14 cellular contexts compared by ENCODE assay signal in genomic region chr1:9809122-9809521, GRCh38. TPM values are rescaled to one million over a fixed set of nuclear protein-coding genes. Genes with fewer than 3 reads are reported as not detected.
A peak's percentile ranks its signal among the peaks of the same experiment; 100 is the strongest.
DNase-seq lines count a peak whose midpoint lies in the region; ATAC-seq, FAIRE-seq and TF ChIP-seq lines count a peak whose summit lies in the region.
"Had no signal": no experiment of that assay in that cellular context is flagged by ENCODE, and none has a peak within 500 bp of the region (broad histone marks: within the 10 kb centered on the region; RNA-seq: fewer than 3 reads in every experiment).

No MANE protein-coding gene starts in this region.

- H3K4me3 ChIP-seq in DND-41 (ENCODE audit: low read depth in 1 of 2, low read length in 2 of 2) = no peak overlapping the region
- H3K4me3 ChIP-seq in PC-3 (ENCODE audit: low read length) = no peak overlapping the region
- no peak overlapping the region for H3K4me3 ChIP-seq in epithelial cell of proximal tubule (ENCODE audit: low read depth, low read length)
- H3K4me3 ChIP-seq in GM23248 = no peak overlapping the region
- H3K4me3 ChIP-seq: adrenal gland, gastrocnemius medialis had no signal

- H3K9ac ChIP-seq in DND-41 (ENCODE audit: low read depth, low read length) (no peak overlapping the region), PC-3 (ENCODE audit: low read length) (no peak overlapping the region), GM23248 (no peak overlapping the region)

- peaks cover 37% of the 10 kb centered on the region for H3K4me1 Mint-ChIP-seq in neural crest cell

- H3K79me2 ChIP-seq in DND-41 (ENCODE audit: insufficient read depth, low read length) = peaks cover 98% of the 10 kb centered on the region
- peaks cover 95% of the 10 kb centered on the region for H3K79me2 ChIP-seq in PC-3 (ENCODE audit: low read length)
- H3K79me2 ChIP-seq in GM23248 (ENCODE audit: insufficient read depth) = peaks cover 98% of the 10 kb centered on the region

- peak overlapping the region; percentile 14 for H3K4me3 Mint-ChIP-seq in neural crest cell
- H3K4me3 Mint-ChIP-seq: CD8-positive, alpha-beta T cell had no signal

- no peaks in the 10 kb centered on the region for H3K9me3 ChIP-seq in DND-41 (ENCODE audit: insufficient read depth, low read length, severe bottlenecking)
- H3K9me3 ChIP-seq in PC-3 (ENCODE audit: low read length) = no peaks in the 10 kb centered on the region
- H3K9me3 ChIP-seq in GM23248 (ENCODE audit: low read depth) = no peaks in the 10 kb centered on the region
- H3K9me3 ChIP-seq: adrenal gland, gastrocnemius medialis had no signal

- no peaks in the 10 kb centered on the region for H3K9me3 Mint-ChIP-seq in neural crest cell
- H3K9me3 Mint-ChIP-seq: CD8-positive, alpha-beta T cell had no signal

- in situ Hi-C loops in GM23248 (cut with MboI) = no loop called here

- POLR2A ChIA-PET in PC-3 (lab: Charles Lee; ENCODE audit: unreplicated experiment) = no interaction called here

- H3K27ac Mint-ChIP-seq in neural crest cell (ENCODE audit: unreplicated experiment) = peak overlapping the region; percentile 60
- H3K27ac Mint-ChIP-seq: CD8-positive, alpha-beta T cell had no signal

- no peaks in the 10 kb centered on the region for H3K27me3 ChIP-seq in DND-41 (ENCODE audit: insufficient read depth, low read length, poor library complexity)
- H3K27me3 ChIP-seq in PC-3 (ENCODE audit: low read length) = no peaks in the 10 kb centered on the region
- no peaks in the 10 kb centered on the region for H3K27me3 ChIP-seq in GM23248 (replicated peaks; ENCODE audit: insufficient read depth)
- H3K27me3 ChIP-seq: adrenal gland, gastrocnemius medialis had no signal

- no peak overlapping the region for H2AFZ ChIP-seq in DND-41 (ENCODE audit: low read depth, low read length)
- H2AFZ ChIP-seq in PC-3 (ENCODE audit: low read length) = no peak overlapping the region
- H2AFZ ChIP-seq in GM23248 = no peak overlapping the region

- TF ChIP-seq CTCF in DND-41 (IDR thresholded peaks at IDR 0.05; ENCODE audit: borderline replicate concordance, extremely low read depth, low read length, poor library complexity, severe bottlenecking) (no peak), PC-3 (conservative IDR thresholded peaks at IDR 0.05; ENCODE audit: low read depth, low read length) (no peak), epithelial cell of proximal tubule (conservative IDR thresholded peaks at IDR 0.05; ENCODE audit: low read depth, low read length) (no peak), neural crest cell (conservative IDR thresholded peaks at IDR 0.05) (no peak)

- H3K36me3 ChIP-seq in DND-41 (ENCODE audit: insufficient read depth, low read length) (peaks cover 15% of the 10 kb centered on the region), PC-3 (ENCODE audit: low read depth, low read length) (no peaks in the 10 kb centered on the region), GM23248 (ENCODE audit: low read depth) (no peaks in the 10 kb centered on the region)
- H3K36me3 ChIP-seq: adrenal gland, gastrocnemius medialis had no signal

- BruUV-seq in PC-3 (replicated peaks; lab: Mats Ljungman, UMichigan) = no TSS peak

- H3K4me2 ChIP-seq in DND-41 (ENCODE audit: insufficient read depth, low read length) (no peak overlapping the region), PC-3 (ENCODE audit: low read length) (no peak overlapping the region), GM23248 (ENCODE audit: unreplicated experiment) (no peak overlapping the region)

- H3K36me3 Mint-ChIP-seq in neural crest cell (ENCODE audit: low read depth) = no peaks in the 10 kb centered on the region

- peaks cover 12% of the 10 kb centered on the region; the same call in 1 of the 2 replicates for H3K4me1 ChIP-seq in DND-41 (ENCODE audit: insufficient read depth, low read length)
- no peaks in the 10 kb centered on the region for H3K4me1 ChIP-seq in PC-3 (ENCODE audit: insufficient read depth, low read length)
- H3K4me1 ChIP-seq in GM23248 (ENCODE audit: insufficient read depth) = no peaks in the 10 kb centered on the region

- no peaks in the 10 kb centered on the region for H3K27me3 Mint-ChIP-seq in neural crest cell (ENCODE audit: low read depth)

- peaks cover 71% of the 10 kb centered on the region for H4K20me1 ChIP-seq in DND-41 (ENCODE audit: insufficient read depth, low read length)
- H4K20me1 ChIP-seq in PC-3 (ENCODE audit: low read length) = peaks cover 14% of the 10 kb centered on the region; the same call in 1 of the 2 replicates
- H4K20me1 ChIP-seq in GM23248 (ENCODE audit: insufficient read depth) = peaks cover 7% of the 10 kb centered on the region; the same call in 1 of the 2 replicates

- no peaks in the 10 kb centered on the region for H3K9me2 ChIP-seq in PC-3 (replicated peaks; ENCODE audit: low read length)
- H3K9me2 ChIP-seq in GM23248 (ENCODE audit: insufficient read depth) = no peaks in the 10 kb centered on the region

- DNase-seq in DND-41 = no peak
- DNase-seq in PC-3 = peak; percentile 16
- DNase-seq in epithelial cell of proximal tubule (ENCODE audit: low read depth) = peak; percentile 61
- no peak for DNase-seq in neural crest cell (ENCODE audit: low read depth, low spot score)
- no peak for DNase-seq in GM23248
- DNase-seq in GM19239 (ENCODE audit: insufficient read length, low spot score) = no peak
- DNase-seq: CD8-positive, alpha-beta T cell; gastrocnemius medialis; GOT3; NCI-H1092; NCI-H510A treated with DMSO at 0.1 percent for 48 hours had no signal

- intact Hi-C loops in PC-3 (cut with micrococcal nuclease) = no loop called here

- 92 to 94% methylated on average over 8 of the region's 8 CpGs for WGBS in GM23248 (ENCODE audit: low coverage in 1 of 2, low lambda C conversion rate in 2 of 2, missing lambda C conversion rate in 2 of 2), 2 experiments

- CTCF ChIA-PET in PC-3 (lab: Charles Lee) = interaction anchor here (0.6 kb wide), 1 partner anchor 149 kb away, joined by 3 read pairs; no protein-coding TSS in a partner anchor

- H3F3A ChIP-seq in PC-3 (ENCODE audit: low read length, unreplicated experiment) = no peaks in the 10 kb centered on the region
- H3F3A ChIP-seq in GM23248 (ENCODE audit: insufficient read depth) = no peaks in the 10 kb centered on the region

- ATAC-seq in DND-41 (ENCODE audit: insufficient read depth, low read depth) (no peak), PC-3 (no peak), HG02885 (IDR thresholded peaks at IDR 0.05; ENCODE audit: poor library complexity, unreplicated experiment) (no peak), GM21786 (IDR thresholded peaks at IDR 0.05; ENCODE audit: unreplicated experiment) (no peak)
- ATAC-seq: CD8-positive, alpha-beta T cell; gastrocnemius medialis had no signal

- no peak for FAIRE-seq in GM19239 (lab: Jason Lieb, UNC)

- H3K27ac ChIP-seq in DND-41 (ENCODE audit: low read length) (peak overlapping the region; percentile 11; the same call in 1 of the 2 replicates), PC-3 (ENCODE audit: low read length) (no peak overlapping the region), GM23248 (no peak overlapping the region)
- H3K27ac ChIP-seq: adrenal gland, gastrocnemius medialis had no signal

RNA-seq across cellular contexts. Expression of gene CLSTN1, which starts 14.6 kb away (rescaled TPM):
- total RNA-seq in PC-3 (2014; rRNA removed) (98.3 and 117 TPM in 2 replicates), epithelial cell of proximal tubule (79.7 and 87.5 TPM in 2 replicates), neural crest cell (133 and 136 TPM in 2 replicates)
- total RNA-seq in GM23248 (2014; rRNA removed; shearing (Covaris generic)) = 67.8 and 72.6 TPM in 2 replicates
- 56.8 and 59.7 TPM in 2 replicates for polyA plus RNA-seq in GM23248 (2016; fragmentation: Nextera tagmentation; extraction: Ambion mirVana)

Comparison
In these comparisons a context has a peak if more than half of its experiments do, and no peak if none do; other contexts are left out.
1. DNase-seq: peak in PC-3 (single experiment) and epithelial cell of proximal tubule (single experiment); none in DND-41 (single experiment), neural crest cell (single experiment), GM23248 (single experiment) and GM19239 (single experiment).